1 cellular context compared by ENCODE assay signal in the genomic region with DNA sequence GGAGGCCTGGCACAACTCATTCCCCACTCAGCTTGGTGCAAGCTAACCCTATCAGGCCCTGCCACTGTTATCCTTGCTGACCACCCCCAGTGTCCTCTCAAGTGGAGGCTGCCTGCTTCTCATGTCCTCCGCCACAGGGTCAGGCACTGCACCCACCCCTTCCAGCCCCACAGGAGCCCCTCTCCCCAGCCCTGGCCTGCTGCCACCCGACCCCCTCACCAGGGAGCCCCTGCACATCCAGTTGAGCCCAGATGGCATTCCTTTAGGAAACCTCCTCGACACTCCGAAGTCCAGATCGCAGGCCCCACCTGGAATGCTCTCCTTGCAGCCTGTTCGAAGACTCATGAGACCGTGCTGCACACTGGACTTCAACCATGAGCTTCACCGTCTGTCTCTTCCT.
TF ChIP-seq lines count a peak whose summit lies in the region.

No MANE protein-coding gene starts in this region.

TF ChIP-seq in K562, 482 proteins besides CTCF, POLR2A, EP300 and RAD21:
- TF ChIP-seq, protein P1, sequence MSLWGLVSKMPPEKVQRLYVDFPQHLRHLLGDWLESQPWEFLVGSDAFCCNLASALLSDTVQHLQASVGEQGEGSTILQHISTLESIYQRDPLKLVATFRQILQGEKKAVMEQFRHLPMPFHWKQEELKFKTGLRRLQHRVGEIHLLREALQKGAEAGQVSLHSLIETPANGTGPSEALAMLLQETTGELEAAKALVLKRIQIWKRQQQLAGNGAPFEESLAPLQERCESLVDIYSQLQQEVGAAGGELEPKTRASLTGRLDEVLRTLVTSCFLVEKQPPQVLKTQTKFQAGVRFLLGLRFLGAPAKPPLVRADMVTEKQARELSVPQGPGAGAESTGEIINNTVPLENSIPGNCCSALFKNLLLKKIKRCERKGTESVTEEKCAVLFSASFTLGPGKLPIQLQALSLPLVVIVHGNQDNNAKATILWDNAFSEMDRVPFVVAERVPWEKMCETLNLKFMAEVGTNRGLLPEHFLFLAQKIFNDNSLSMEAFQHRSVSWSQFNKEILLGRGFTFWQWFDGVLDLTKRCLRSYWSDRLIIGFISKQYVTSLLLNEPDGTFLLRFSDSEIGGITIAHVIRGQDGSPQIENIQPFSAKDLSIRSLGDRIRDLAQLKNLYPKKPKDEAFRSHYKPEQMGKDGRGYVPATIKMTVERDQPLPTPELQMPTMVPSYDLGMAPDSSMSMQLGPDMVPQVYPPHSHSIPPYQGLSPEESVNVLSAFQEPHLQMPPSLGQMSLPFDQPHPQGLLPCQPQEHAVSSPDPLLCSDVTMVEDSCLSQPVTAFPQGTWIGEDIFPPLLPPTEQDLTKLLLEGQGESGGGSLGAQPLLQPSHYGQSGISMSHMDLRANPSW (CRISPR knock-in tag; IDR thresholded peaks at IDR 0.05), result no peak
- TF ChIP-seq CHD2 (IDR thresholded peaks at IDR 0.05; ENCODE audit: low read depth, low read length) (no peak), ZNF24 (IDR thresholded peaks at IDR 0.05) (no peak), POLR2G (IDR thresholded peaks at IDR 0.05; ENCODE audit: low read depth, low read length) (no peak), KAT2B (IDR thresholded peaks at IDR 0.05; ENCODE audit: low read depth, low read length) (no peak), ZNF175 (CRISPR knock-in tag; IDR thresholded peaks at IDR 0.05; ENCODE audit: low read depth) (no peak), RBM34 (IDR thresholded peaks at IDR 0.05; ENCODE audit: borderline replicate concordance, insufficient read depth, low read length) (no peak), TBL1XR1 (IDR thresholded peaks at IDR 0.05; ENCODE audit: low read length in 2 of 2) (no peak), SNIP1 (IDR thresholded peaks at IDR 0.05; ENCODE audit: low read depth) (no peak), ZNF707 (CRISPR knock-in tag; conservative IDR thresholded peaks at IDR 0.05) (no peak), YY1 (IDR thresholded peaks at IDR 0.05; ENCODE audit: borderline replicate concordance in 1 of 3, control insufficient read depth in 1 of 3, extremely low read depth in 1 of 3, insufficient read depth in 3 of 3, insufficient read length in 1 of 3, insufficient replicate concordance in 2 of 3, low read depth in 1 of 3, low read length in 2 of 3) (no peak), MED1 (CRISPR knock-in tag; IDR thresholded peaks at IDR 0.05; ENCODE audit: borderline replicate concordance) (no peak), ZNF695 (CRISPR knock-in tag; IDR thresholded peaks at IDR 0.05) (no peak)
- TF ChIP-seq, protein P2, sequence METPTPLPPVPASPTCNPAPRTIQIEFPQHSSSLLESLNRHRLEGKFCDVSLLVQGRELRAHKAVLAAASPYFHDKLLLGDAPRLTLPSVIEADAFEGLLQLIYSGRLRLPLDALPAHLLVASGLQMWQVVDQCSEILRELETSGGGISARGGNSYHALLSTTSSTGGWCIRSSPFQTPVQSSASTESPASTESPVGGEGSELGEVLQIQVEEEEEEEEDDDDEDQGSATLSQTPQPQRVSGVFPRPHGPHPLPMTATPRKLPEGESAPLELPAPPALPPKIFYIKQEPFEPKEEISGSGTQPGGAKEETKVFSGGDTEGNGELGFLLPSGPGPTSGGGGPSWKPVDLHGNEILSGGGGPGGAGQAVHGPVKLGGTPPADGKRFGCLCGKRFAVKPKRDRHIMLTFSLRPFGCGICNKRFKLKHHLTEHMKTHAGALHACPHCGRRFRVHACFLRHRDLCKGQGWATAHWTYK (CRISPR knock-in tag; IDR thresholded peaks at IDR 0.05), result no peak
- TF ChIP-seq, protein P3, sequence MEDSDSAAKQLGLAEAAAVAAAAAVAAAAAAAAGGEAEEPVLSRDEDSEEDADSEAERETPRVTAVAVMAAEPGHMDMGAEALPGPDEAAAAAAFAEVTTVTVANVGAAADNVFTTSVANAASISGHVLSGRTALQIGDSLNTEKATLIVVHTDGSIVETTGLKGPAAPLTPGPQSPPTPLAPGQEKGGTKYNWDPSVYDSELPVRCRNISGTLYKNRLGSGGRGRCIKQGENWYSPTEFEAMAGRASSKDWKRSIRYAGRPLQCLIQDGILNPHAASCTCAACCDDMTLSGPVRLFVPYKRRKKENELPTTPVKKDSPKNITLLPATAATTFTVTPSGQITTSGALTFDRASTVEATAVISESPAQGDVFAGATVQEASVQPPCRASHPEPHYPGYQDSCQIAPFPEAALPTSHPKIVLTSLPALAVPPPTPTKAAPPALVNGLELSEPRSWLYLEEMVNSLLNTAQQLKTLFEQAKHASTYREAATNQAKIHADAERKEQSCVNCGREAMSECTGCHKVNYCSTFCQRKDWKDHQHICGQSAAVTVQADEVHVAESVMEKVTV (CRISPR knock-in tag; IDR thresholded peaks at IDR 0.05), result no peak
